ENCODE assay signal across 33 cellular contexts in the genomic region with DNA sequence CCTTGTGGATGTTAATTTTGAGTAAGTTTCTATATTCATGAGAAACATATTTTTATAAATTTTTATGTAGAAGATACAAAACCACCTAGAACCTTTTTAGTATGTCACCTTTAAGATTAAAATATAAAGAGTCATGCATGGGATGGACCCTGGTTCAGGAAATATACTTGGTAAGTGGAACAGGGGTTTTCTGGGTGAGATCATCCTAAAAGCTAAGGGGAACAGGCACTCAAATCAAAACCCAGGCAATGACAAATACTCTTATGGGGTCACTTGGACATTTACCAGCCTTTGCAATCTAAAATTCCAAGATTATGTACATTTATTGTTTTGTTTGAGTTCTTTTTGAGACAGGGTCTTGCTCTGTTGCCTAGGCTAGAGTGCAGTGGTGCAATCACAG.
"Had no signal": no experiment of that assay in that cellular context is flagged by ENCODE, and none has a peak within 500 bp of the region (broad histone marks: within the 10 kb centered on the region; RNA-seq: fewer than 3 reads in every experiment).

No MANE protein-coding gene starts in this region.

- H3K9me3 Mint-ChIP-seq: activated naive CD4-positive, alpha-beta T cell treated with anti-CD3 and anti-CD28 coated beads, Interleukin-2, amount 50 U/mL, for 24 hours; activated T-helper 17 cell treated with anti-CD3 and anti-CD28 coated beads, Interleukin-2, amount 50 U/mL, for 72 hours; central memory CD8-positive, alpha-beta T cell had no signal

- H3K4me3 Mint-ChIP-seq: activated CD4-positive, alpha-beta memory T cell treated with anti-CD3 and anti-CD28 coated beads for 36 hours; activated CD8-positive, alpha-beta memory T cell treated with anti-CD3 and anti-CD28 coated beads, Interleukin-2, amount 10 ng/mL, durations not matched to agents 7 days and 5 days; activated naive CD4-positive, alpha-beta T cell treated with anti-CD3 and anti-CD28 coated beads, Interleukin-2, amount 50 U/mL, for 24 hours; activated T-helper 17 cell treated with anti-CD3 and anti-CD28 coated beads, Interleukin-2, amount 50 U/mL, for 72 hours; central memory CD8-positive, alpha-beta T cell; T-helper 1 cell treated with Interleukin-12 subunit alpha and Interleukin-12 subunit beta and Interleukin-4 antibody, amounts not matched to agents 30 μg/mL and 1 μg/mL, for 36 hours; T-helper 2 cell treated with Interferon-gamma antibody and Interleukin-4, amounts not matched to agents 5 μg/mL and 100 μg/mL, for 36 hours had no signal

- H3K27ac Mint-ChIP-seq: activated CD4-positive, alpha-beta memory T cell treated with anti-CD3 and anti-CD28 coated beads for 36 hours; activated CD8-positive, alpha-beta memory T cell treated with anti-CD3 and anti-CD28 coated beads, Interleukin-2, amount 10 ng/mL, durations not matched to agents 7 days and 5 days; activated naive CD4-positive, alpha-beta T cell treated with anti-CD3 and anti-CD28 coated beads, Interleukin-2, amount 50 U/mL, for 24 hours; activated T-helper 17 cell treated with anti-CD3 and anti-CD28 coated beads, Interleukin-2, amount 50 U/mL, for 72 hours; T-helper 1 cell treated with Interleukin-12 subunit alpha and Interleukin-12 subunit beta and Interleukin-4 antibody, amounts not matched to agents 30 μg/mL and 1 μg/mL, for 36 hours; T-helper 2 cell treated with Interferon-gamma antibody and Interleukin-4, amounts not matched to agents 5 μg/mL and 100 μg/mL, for 36 hours had no signal

- H3K9ac ChIP-seq: SK-N-SH had no signal

- H3K27ac ChIP-seq: cardiac muscle cell, coronary artery, Peyer's patch, SJSA1 had no signal

- H3K9me3 ChIP-seq: MG63, Peyer's patch, SJSA1, SK-N-SH had no signal

- H3K36me3 Mint-ChIP-seq: activated CD8-positive, alpha-beta memory T cell treated with anti-CD3 and anti-CD28 coated beads, Interleukin-2, amount 10 ng/mL, durations not matched to agents 7 days and 5 days had no signal

- H3K36me3 ChIP-seq: cardiac muscle cell, MG63, Peyer's patch, SJSA1 had no signal

- H3K4me3 ChIP-seq: cardiac muscle cell, coronary artery, MG63, Peyer's patch, SJSA1 had no signal

- DNase-seq: activated CD4-positive, alpha-beta memory T cell treated with anti-CD3 and anti-CD28 coated beads for 36 hours; activated CD4-positive, alpha-beta T cell treated with anti-CD3 and anti-CD28 coated beads, Interleukin-2, amount 50 U/mL, for 1 hour; activated CD8-positive, alpha-beta memory T cell treated with anti-CD3 and anti-CD28 coated beads for 24 hours; activated CD8-positive, alpha-beta memory T cell treated with anti-CD3 and anti-CD28 coated beads, Interleukin-2, amount 10 ng/mL, durations not matched to agents 7 days and 5 days; activated CD8-positive, alpha-beta memory T cell treated with anti-CD3 and anti-CD28 coated beads, Interleukin-2, amount 50 U/mL, for 48 hours; activated effector memory CD4-positive, alpha-beta T cell treated with anti-CD3 and anti-CD28 coated beads, Interleukin-2, amount 50 U/mL, for 16 hours; activated naive CD4-positive, alpha-beta T cell treated with Interleukin-2 at 50 U/mL for 16 hours; activated T-cell treated with anti-CD3 and anti-CD28 coated beads, Interleukin-2, amount 50 U/mL, for 48 hours; aorta; MG63; NCI-H1048; NCI-H1105 treated with DMSO at 0.1 percent for 48 hours; NCI-H1436; NCI-H1694; NCI-H1930; NCI-H345; NCI-H526; NCI-H748 treated with DMSO at 0.1 percent for 48 hours; NK-92 treated with Interleukin-12 subunit alpha and Interleukin-12 subunit beta, amount 100 ng/mL, for 24 hours; PC-3; Peyer's patch; RPMI8226; SHP77 treated with DMSO at 0.1 percent for 48 hours; SK-N-SH had no signal

- H3K4me1 ChIP-seq: SJSA1 had no signal

- H3K4me1 Mint-ChIP-seq: activated CD8-positive, alpha-beta memory T cell treated with anti-CD3 and anti-CD28 coated beads, Interleukin-2, amount 10 ng/mL, durations not matched to agents 7 days and 5 days; activated naive CD4-positive, alpha-beta T cell treated with anti-CD3 and anti-CD28 coated beads, Interleukin-2, amount 50 U/mL, for 24 hours; activated T-helper 17 cell treated with anti-CD3 and anti-CD28 coated beads, Interleukin-2, amount 50 U/mL, for 72 hours; central memory CD8-positive, alpha-beta T cell had no signal

- FAIRE-seq: TTC549 had no signal

- ATAC-seq: activated CD8-positive, alpha-beta memory T cell treated with anti-CD3 and anti-CD28 coated beads, Interleukin-2, amount 10 ng/mL, durations not matched to agents 7 days and 5 days; activated T-helper 17 cell treated with anti-CD3 and anti-CD28 coated beads, Interleukin-2, amount 50 U/mL, for 72 hours; PC-3 had no signal

- H3K27me3 Mint-ChIP-seq: activated CD4-positive, alpha-beta memory T cell treated with anti-CD3 and anti-CD28 coated beads for 36 hours; activated CD8-positive, alpha-beta memory T cell treated with anti-CD3 and anti-CD28 coated beads, Interleukin-2, amount 10 ng/mL, durations not matched to agents 7 days and 5 days; activated T-helper 17 cell treated with anti-CD3 and anti-CD28 coated beads, Interleukin-2, amount 50 U/mL, for 72 hours had no signal
